ENCODE assay signal across 1 cellular context in genomic region chr15:90757461-90757860, GRCh38.
TF ChIP-seq lines count a peak whose summit lies in the region.

No MANE protein-coding gene starts in this region.

TF ChIP-seq in SK-N-SH, 30 proteins besides CTCF, POLR2A, EP300 and RAD21 (continued from another document):
- TF ChIP-seq NRF1 (IDR thresholded peaks at IDR 0.05; ENCODE audit: low read depth, low read length) (no peak), ZBTB33 (IDR thresholded peaks at IDR 0.05; ENCODE audit: borderline replicate concordance, low read depth) (no peak), YY1 (IDR thresholded peaks at IDR 0.05; ENCODE audit: low read depth) (no peak)
